In genomic region chr2:216315817-216316603, GRCh38 we compare ENCODE assay signal across 10 cellular contexts. TPM values are rescaled to one million over a fixed set of nuclear protein-coding genes. Genes with fewer than 3 reads are reported as not detected.
DNase-seq lines count a peak whose midpoint lies in the region; ATAC-seq and TF ChIP-seq lines count a peak whose summit lies in the region.
"Had no signal": no experiment of that assay in that cellular context is flagged by ENCODE, and none has a peak within 500 bp of the region (broad histone marks: within the 10 kb centered on the region; RNA-seq: fewer than 3 reads in every experiment).

No MANE protein-coding gene starts in this region.

- no peaks in the 10 kb centered on the region for H3K4me1 ChIP-seq in thyroid gland

- no peak overlapping the region for H3K4me3 Mint-ChIP-seq in T-helper 2 cell treated with Interferon-gamma antibody and Interleukin-4, amounts not matched to agents 5 μg/mL and 100 μg/mL, for 36 hours

- no peak for ATAC-seq in GM18517 (IDR thresholded peaks at IDR 0.05; ENCODE audit: unreplicated experiment)
- ATAC-seq: left colon had no signal

- no peaks in the 10 kb centered on the region for H3K9me3 ChIP-seq in thyroid gland

- H3K27me3 ChIP-seq in thyroid gland = no peaks in the 10 kb centered on the region

- no peak overlapping the region for H3K27ac ChIP-seq in thyroid gland

- no peak overlapping the region for H3K4me3 ChIP-seq in thyroid gland (replicated peaks in 1 of 3)

- H3K27ac Mint-ChIP-seq in T-helper 2 cell treated with Interferon-gamma antibody and Interleukin-4, amounts not matched to agents 5 μg/mL and 100 μg/mL, for 36 hours = no peak overlapping the region

- 56 to 67% methylated on average over 18 of the region's 18 CpGs for WGBS in thyroid gland, 2 donors

- H3K36me3 Mint-ChIP-seq in T-helper 2 cell treated with Interferon-gamma antibody and Interleukin-4, amounts not matched to agents 5 μg/mL and 100 μg/mL, for 36 hours (ENCODE audit: low read depth) = no peaks in the 10 kb centered on the region

- intact Hi-C loops in thyroid gland (cut with DNase I) = no loop called here

- H3K27me3 Mint-ChIP-seq in T-helper 2 cell treated with Interferon-gamma antibody and Interleukin-4, amounts not matched to agents 5 μg/mL and 100 μg/mL, for 36 hours (ENCODE audit: low read depth) = peaks cover 26% of the 10 kb centered on the region

- peak; percentile 62 for DNase-seq in GM03348 (ENCODE audit: low spot score)
- peak; percentile 57 for DNase-seq in NCI-H226
- DNase-seq in dermis blood vessel endothelial cell = peak; percentile 81
- peak; percentile 79 for DNase-seq in myocyte (ENCODE audit: low read depth)
- no peak for DNase-seq in GM19240 (ENCODE audit: insufficient read length, low spot score)
- no peak for DNase-seq in thyroid gland
- DNase-seq in T-helper 2 cell treated with Interferon-gamma antibody and Interleukin-4, amounts not matched to agents 5 μg/mL and 100 μg/mL, for 36 hours (ENCODE audit: low spot score) = no peak
- DNase-seq: left colon, NCI-H1048 had no signal

- H3K9me3 Mint-ChIP-seq in T-helper 2 cell treated with Interferon-gamma antibody and Interleukin-4, amounts not matched to agents 5 μg/mL and 100 μg/mL, for 36 hours = no peaks in the 10 kb centered on the region

- no peak for TF ChIP-seq CTCF in thyroid gland (IDR thresholded peaks at IDR 0.05)

- H3K36me3 ChIP-seq in thyroid gland = no peaks in the 10 kb centered on the region

- no peaks in the 10 kb centered on the region for H3K4me1 Mint-ChIP-seq in T-helper 2 cell treated with Interferon-gamma antibody and Interleukin-4, amounts not matched to agents 5 μg/mL and 100 μg/mL, for 36 hours (ENCODE audit: low read depth)

- TF ChIP-seq POLR2A in thyroid gland (IDR thresholded peaks at IDR 0.05) = no peak

RNA-seq across cellular contexts. Expression of gene MARCHF4, which starts 56.3 kb away (rescaled TPM):
- total RNA-seq in dermis blood vessel endothelial cell = 1.5 TPM in 2 replicates
- 0.19 and 0.21 TPM in 2 replicates for total RNA-seq in myocyte
- 5.0 TPM for polyA plus RNA-seq in myocyte (2012)
- under 1 TPM in 1 of 4 donors, not detected in 3; 0.15 TPM for total RNA-seq in thyroid gland

Comparison
In these comparisons a context has a peak if more than half of its experiments do, and no peak if none do; other contexts are left out.
1. DNase-seq: peak in GM03348 (single experiment), NCI-H226 (single experiment), dermis blood vessel endothelial cell (single experiment) and myocyte (single experiment); none in GM19240 (single experiment), thyroid gland (0 of 2) and T-helper 2 cell treated with Interferon-gamma antibody and Interleukin-4, amounts not matched to agents 5 μg/mL and 100 μg/mL, for 36 hours (single experiment).